1 cellular context compared by ENCODE assay signal in the genomic region with DNA sequence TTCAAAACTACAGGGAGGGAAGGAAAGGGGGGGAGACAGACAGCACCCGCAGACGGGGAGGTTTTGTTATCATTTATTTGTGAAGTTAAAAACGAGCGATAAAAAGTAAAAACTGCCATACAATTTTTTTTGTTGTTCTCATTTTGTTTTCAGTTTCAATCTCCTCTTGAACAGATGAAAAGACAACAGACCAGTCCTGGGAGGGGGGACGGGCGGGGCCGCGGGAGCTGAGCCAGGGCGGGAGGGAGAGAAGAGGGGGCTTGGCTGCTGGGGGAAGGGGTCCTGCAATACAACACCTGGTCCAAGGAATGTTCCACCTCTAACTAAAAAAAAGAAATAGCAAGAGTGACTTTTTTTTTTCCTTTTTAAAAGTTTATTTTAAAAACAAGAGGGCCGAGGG.
TF ChIP-seq lines count a peak whose summit lies in the region.

No MANE protein-coding gene starts in this region.

TF ChIP-seq in HepG2, 621 proteins besides CTCF, POLR2A, EP300 and RAD21:
- no peak for TF ChIP-seq ASH2L (IDR thresholded peaks at IDR 0.05; ENCODE audit: insufficient read length, low read depth, low read length)
- TF ChIP-seq RNF219 (CRISPR knock-in tag; IDR thresholded peaks at IDR 0.05): no peak
- no peak for TF ChIP-seq KLF12 (CRISPR knock-in tag; IDR thresholded peaks at IDR 0.05; ENCODE audit: borderline replicate concordance)
- TF ChIP-seq TARDBP (CRISPR knock-in tag; IDR thresholded peaks at IDR 0.05): no peak
- TF ChIP-seq ZNF451 (CRISPR knock-in tag; IDR thresholded peaks at IDR 0.05): no peak
- no peak for TF ChIP-seq CAMTA2 (CRISPR knock-in tag; IDR thresholded peaks at IDR 0.05; ENCODE audit: borderline replicate concordance)
- TF ChIP-seq ELK4 (CRISPR knock-in tag; IDR thresholded peaks at IDR 0.05; ENCODE audit: borderline replicate concordance): no peak
- TF ChIP-seq MAZ (IDR thresholded peaks at IDR 0.05; ENCODE audit: borderline replicate concordance, low read depth, low read length): no peak
- TF ChIP-seq MAZ (CRISPR knock-in tag; IDR thresholded peaks at IDR 0.05; ENCODE audit: low read depth): no peak
